In genomic region chr7:95687759-95688343, GRCh38 we compare ENCODE assay signal across 8 cellular contexts.
DNase-seq lines count a peak whose midpoint lies in the region; ATAC-seq, FAIRE-seq and TF ChIP-seq lines count a peak whose summit lies in the region.

No MANE protein-coding gene starts in this region.

- no peaks in the 10 kb centered on the region for H3K9me3 ChIP-seq in gastrocnemius medialis
- no peaks in the 10 kb centered on the region for H3K9me3 ChIP-seq in CD8-positive, alpha-beta T cell (ENCODE audit: low read length)

- no peak overlapping the region for H3K27ac Mint-ChIP-seq in CD8-positive, alpha-beta T cell

- peaks cover 33 to 47% of the 10 kb centered on the region in 2 donors for H3K4me1 ChIP-seq in gastrocnemius medialis
- H3K4me1 ChIP-seq in CD8-positive, alpha-beta T cell (ENCODE audit: insufficient read depth, low read length), result no peaks in the 10 kb centered on the region

- peak; percentile 79 for DNase-seq in SHP77 treated with DMSO at 0.1 percent for 48 hours (lab: John Stamatoyannopoulos, UW)
- no peak for DNase-seq in frontal cortex (ENCODE audit: low spot score in 2 of 2)
- DNase-seq in gastrocnemius medialis, result no peak
- no peak for DNase-seq in GF-D8 (lab: John Stamatoyannopoulos, UW)
- DNase-seq in CD8-positive, alpha-beta T cell, result no peak

- ATAC-seq in gastrocnemius medialis (no peak), HG02763 (IDR thresholded peaks at IDR 0.05; ENCODE audit: unreplicated experiment) (no peak)
- ATAC-seq in CD8-positive, alpha-beta T cell, result no peak

- no peak overlapping the region for H3K4me3 ChIP-seq in gastrocnemius medialis
- H3K4me3 ChIP-seq in CD8-positive, alpha-beta T cell (ENCODE audit: low read depth, low read length), result no peak overlapping the region

- POLR2A ChIA-PET in CD8-positive, alpha-beta T cell (lab: Charles Lee), result no interaction called here

- no peak for TF ChIP-seq POLR2A in gastrocnemius medialis (IDR thresholded peaks at IDR 0.05)

- no peak overlapping the region for H3K4me3 Mint-ChIP-seq in CD8-positive, alpha-beta T cell

- H3K9me3 Mint-ChIP-seq in CD8-positive, alpha-beta T cell, result no peaks in the 10 kb centered on the region

- in situ Hi-C loops in gastrocnemius medialis (cut with MboI; ENCODE audit: low sequenced_read_pairs in 4 of 4), result loop anchor here in 3 of 4 donors (5.0 to 10.0 kb wide), 2 partner anchors 93 to 161 kb away; partner anchors contain the start of gene PDK4 (in 2 of the 3)

- FAIRE-seq in G401.6 (lab: Jason Lieb, UNC) (peak; percentile 36), frontal cortex (lab: Jason Lieb, UNC) (peak; percentile 74)

- no peaks in the 10 kb centered on the region for H3K36me3 Mint-ChIP-seq in CD8-positive, alpha-beta T cell

- TF ChIP-seq RAD21 in Ishikawa (IDR thresholded peaks at IDR 0.05; ENCODE audit: low read depth), result peak; percentile 59

- no peaks in the 10 kb centered on the region for H3K27me3 Mint-ChIP-seq in CD8-positive, alpha-beta T cell (ENCODE audit: low read depth)

- TF ChIP-seq CTCF in gastrocnemius medialis (IDR thresholded peaks at IDR 0.05 in 4 of 5, conservative IDR thresholded peaks at IDR 0.05 in 1 of 5), result peak; percentile 9 to 52 (median 49)
- TF ChIP-seq CTCF in CD8-positive, alpha-beta T cell (IDR thresholded peaks at IDR 0.05), result no peak

- CTCF ChIA-PET in CD8-positive, alpha-beta T cell (lab: Charles Lee), result no interaction called here

- intact Hi-C loops in gastrocnemius medialis (cut with DNase I; ENCODE audit: low total_unique reads), result loop anchor here (10.0 kb wide), 1 partner anchor 1173 kb away; no protein-coding TSS in a partner anchor
- intact Hi-C loops in CD8-positive, alpha-beta T cell (cut with DNase I, micrococcal nuclease), result no loop called here

- H3K27me3 ChIP-seq in gastrocnemius medialis, result no peaks in the 10 kb centered on the region
- no peaks in the 10 kb centered on the region for H3K27me3 ChIP-seq in CD8-positive, alpha-beta T cell (ENCODE audit: insufficient read depth, low read length)

- H3K36me3 ChIP-seq in gastrocnemius medialis, result no peaks in the 10 kb centered on the region
- no peaks in the 10 kb centered on the region for H3K36me3 ChIP-seq in CD8-positive, alpha-beta T cell (ENCODE audit: insufficient read depth, low read length)

- peak overlapping the region in 3 of 4 donors; percentile 74 to 82 (median 74) for H3K27ac ChIP-seq in gastrocnemius medialis
- H3K27ac ChIP-seq in CD8-positive, alpha-beta T cell (ENCODE audit: low read depth, low read length), result no peak overlapping the region

- H3K4me1 Mint-ChIP-seq in CD8-positive, alpha-beta T cell (ENCODE audit: low read depth), result peaks cover 2% of the 10 kb centered on the region

- no peak for TF ChIP-seq EP300 in Ishikawa (IDR thresholded peaks at IDR 0.05; ENCODE audit: borderline replicate concordance)

TF ChIP-seq in Ishikawa, 13 proteins besides CTCF, POLR2A, EP300 and RAD21:
- TF ChIP-seq CEBPB (IDR thresholded peaks at IDR 0.05), result no peak
- TF ChIP-seq NFIC (IDR thresholded peaks at IDR 0.05), result no peak
- no peak for TF ChIP-seq ZBTB7A (IDR thresholded peaks at IDR 0.05; ENCODE audit: low read depth)
- no peak for TF ChIP-seq TCF12 (IDR thresholded peaks at IDR 0.05; ENCODE audit: low read depth)
- no peak for TF ChIP-seq TEAD4 (IDR thresholded peaks at IDR 0.05)
- no peak for TF ChIP-seq EGR1 (IDR thresholded peaks at IDR 0.05)
- no peak for TF ChIP-seq MAX (IDR thresholded peaks at IDR 0.05)
- TF ChIP-seq CREB1 (IDR thresholded peaks at IDR 0.05; ENCODE audit: low read depth), result no peak
- TF ChIP-seq TAF1 (IDR thresholded peaks at IDR 0.05; ENCODE audit: low read depth), result no peak
- TF ChIP-seq YY1 (IDR thresholded peaks at IDR 0.05; ENCODE audit: low read depth), result no peak
- no peak for TF ChIP-seq FOXM1 (IDR thresholded peaks at IDR 0.05; ENCODE audit: borderline replicate concordance, low read depth)
- TF ChIP-seq, protein P1, sequence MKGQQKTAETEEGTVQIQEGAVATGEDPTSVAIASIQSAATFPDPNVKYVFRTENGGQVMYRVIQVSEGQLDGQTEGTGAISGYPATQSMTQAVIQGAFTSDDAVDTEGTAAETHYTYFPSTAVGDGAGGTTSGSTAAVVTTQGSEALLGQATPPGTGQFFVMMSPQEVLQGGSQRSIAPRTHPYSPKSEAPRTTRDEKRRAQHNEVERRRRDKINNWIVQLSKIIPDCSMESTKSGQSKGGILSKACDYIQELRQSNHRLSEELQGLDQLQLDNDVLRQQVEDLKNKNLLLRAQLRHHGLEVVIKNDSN (IDR thresholded peaks at IDR 0.05), result no peak
- TF ChIP-seq, protein P2, sequence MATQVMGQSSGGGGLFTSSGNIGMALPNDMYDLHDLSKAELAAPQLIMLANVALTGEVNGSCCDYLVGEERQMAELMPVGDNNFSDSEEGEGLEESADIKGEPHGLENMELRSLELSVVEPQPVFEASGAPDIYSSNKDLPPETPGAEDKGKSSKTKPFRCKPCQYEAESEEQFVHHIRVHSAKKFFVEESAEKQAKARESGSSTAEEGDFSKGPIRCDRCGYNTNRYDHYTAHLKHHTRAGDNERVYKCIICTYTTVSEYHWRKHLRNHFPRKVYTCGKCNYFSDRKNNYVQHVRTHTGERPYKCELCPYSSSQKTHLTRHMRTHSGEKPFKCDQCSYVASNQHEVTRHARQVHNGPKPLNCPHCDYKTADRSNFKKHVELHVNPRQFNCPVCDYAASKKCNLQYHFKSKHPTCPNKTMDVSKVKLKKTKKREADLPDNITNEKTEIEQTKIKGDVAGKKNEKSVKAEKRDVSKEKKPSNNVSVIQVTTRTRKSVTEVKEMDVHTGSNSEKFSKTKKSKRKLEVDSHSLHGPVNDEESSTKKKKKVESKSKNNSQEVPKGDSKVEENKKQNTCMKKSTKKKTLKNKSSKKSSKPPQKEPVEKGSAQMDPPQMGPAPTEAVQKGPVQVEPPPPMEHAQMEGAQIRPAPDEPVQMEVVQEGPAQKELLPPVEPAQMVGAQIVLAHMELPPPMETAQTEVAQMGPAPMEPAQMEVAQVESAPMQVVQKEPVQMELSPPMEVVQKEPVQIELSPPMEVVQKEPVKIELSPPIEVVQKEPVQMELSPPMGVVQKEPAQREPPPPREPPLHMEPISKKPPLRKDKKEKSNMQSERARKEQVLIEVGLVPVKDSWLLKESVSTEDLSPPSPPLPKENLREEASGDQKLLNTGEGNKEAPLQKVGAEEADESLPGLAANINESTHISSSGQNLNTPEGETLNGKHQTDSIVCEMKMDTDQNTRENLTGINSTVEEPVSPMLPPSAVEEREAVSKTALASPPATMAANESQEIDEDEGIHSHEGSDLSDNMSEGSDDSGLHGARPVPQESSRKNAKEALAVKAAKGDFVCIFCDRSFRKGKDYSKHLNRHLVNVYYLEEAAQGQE (IDR thresholded peaks at IDR 0.05; ENCODE audit: low read depth), result no peak
